In the genomic region with DNA sequence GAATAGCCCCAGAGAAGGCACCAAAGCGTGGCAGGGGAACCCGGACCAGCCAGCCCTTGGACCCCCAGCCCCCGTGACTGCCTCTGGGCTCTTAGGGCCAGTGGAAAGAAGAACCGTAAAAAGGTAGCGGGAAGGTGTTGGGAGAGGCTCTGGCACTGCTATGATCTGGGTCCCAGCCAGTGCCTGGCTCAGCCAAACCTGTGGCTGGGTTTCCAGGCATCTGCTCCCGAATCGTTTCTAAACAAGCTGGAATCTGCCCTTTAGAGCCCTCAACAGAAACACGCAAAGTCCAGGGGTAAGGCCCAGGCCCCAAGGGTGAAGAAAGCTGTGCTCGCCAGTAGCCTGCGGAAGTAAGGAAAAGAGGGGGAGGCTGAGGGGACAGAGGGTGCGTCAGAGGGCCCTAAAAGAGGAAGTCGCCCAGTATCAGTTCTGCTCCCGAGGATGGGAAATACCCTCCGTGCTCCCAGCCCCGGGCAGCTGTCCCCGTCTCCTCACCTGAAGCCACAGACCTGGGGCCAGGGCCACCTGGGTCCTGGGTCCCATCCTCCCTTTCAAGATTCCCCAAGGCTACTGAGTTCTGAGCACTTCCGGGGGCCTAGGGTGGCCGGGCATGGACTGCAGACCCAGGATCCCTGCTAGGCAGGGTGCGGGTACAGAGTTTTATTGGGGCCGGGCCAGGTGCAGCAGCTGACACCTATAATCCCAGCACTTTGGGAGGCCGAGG, we compare ENCODE assay signal across 8 cellular contexts. TPM values are rescaled to one million over a fixed set of nuclear protein-coding genes. Genes with fewer than 3 reads are reported as not detected.
DNase-seq lines count a peak whose midpoint lies in the region; ATAC-seq and TF ChIP-seq lines count a peak whose summit lies in the region.

No MANE protein-coding gene starts in this region.

- CTCF ChIA-PET in activated CD8-positive, alpha-beta memory T cell treated with anti-CD3 and anti-CD28 coated beads, Interleukin-2, amount 10 ng/mL, durations not matched to agents 7 days and 5 days (lab: Charles Lee) = interaction anchor here (1.1 to 39.2 kb wide), 3 partner anchors 9 to 62 kb away, joined by 3 to 459 read pairs (median 4); no protein-coding TSS in a partner anchor
- CTCF ChIA-PET in activated CD8-positive, alpha-beta T cell treated with anti-CD3 and anti-CD28 coated beads for 36 hours (lab: Charles Lee) = interaction anchor here (1.0 to 1.2 kb wide), 3 partner anchors 26 to 65 kb away, joined by 3 to 4 read pairs (median 3); no protein-coding TSS in a partner anchor
- CTCF ChIA-PET in naive thymus-derived CD4-positive, alpha-beta T cell (lab: Charles Lee) = interaction anchor here (1.1 kb wide), 1 partner anchor 43 kb away, joined by 3 read pairs; no protein-coding TSS in a partner anchor

- no peak overlapping the region for H3K4me3 Mint-ChIP-seq in activated CD8-positive, alpha-beta memory T cell treated with anti-CD3 and anti-CD28 coated beads, Interleukin-2, amount 10 ng/mL, durations not matched to agents 7 days and 5 days
- no peak overlapping the region for H3K4me3 Mint-ChIP-seq in activated CD8-positive, alpha-beta T cell treated with anti-CD3 and anti-CD28 coated beads for 36 hours
- peak overlapping the region in 1 of 10 donors; percentile 56 for H3K4me3 Mint-ChIP-seq in naive thymus-derived CD4-positive, alpha-beta T cell
- H3K4me3 Mint-ChIP-seq in glutamatergic neuron (ENCODE audit: unreplicated experiment) = no peak overlapping the region

- no peaks in the 10 kb centered on the region for H3K27me3 ChIP-seq in naive thymus-derived CD4-positive, alpha-beta T cell (ENCODE audit: control insufficient read depth in 2 of 2, insufficient read depth in 2 of 2, low read length in 2 of 2)

- TF ChIP-seq CTCF in activated CD8-positive, alpha-beta T cell treated with anti-CD3 and anti-CD28 coated beads for 36 hours (IDR thresholded peaks at IDR 0.05) = no peak
- no peak for TF ChIP-seq CTCF in glutamatergic neuron (IDR thresholded peaks at IDR 0.05; ENCODE audit: partially characterized antibody, unreplicated experiment)

- peaks cover 20% of the 10 kb centered on the region for H3K36me3 Mint-ChIP-seq in activated CD8-positive, alpha-beta memory T cell treated with anti-CD3 and anti-CD28 coated beads, Interleukin-2, amount 10 ng/mL, durations not matched to agents 7 days and 5 days
- H3K36me3 Mint-ChIP-seq in activated CD8-positive, alpha-beta T cell treated with anti-CD3 and anti-CD28 coated beads for 36 hours (ENCODE audit: low read depth) = peaks cover 12% of the 10 kb centered on the region
- H3K36me3 Mint-ChIP-seq in naive thymus-derived CD4-positive, alpha-beta T cell = peaks cover 0 to 32% (median 0%) of the 10 kb centered on the region in 5 donors
- no peaks in the 10 kb centered on the region for H3K36me3 Mint-ChIP-seq in glutamatergic neuron (ENCODE audit: unreplicated experiment)

- no peaks in the 10 kb centered on the region for H3K9me3 ChIP-seq in naive thymus-derived CD4-positive, alpha-beta T cell (ENCODE audit: control insufficient read depth in 2 of 3, low read length in 3 of 3)

- peaks cover 99% of the 10 kb centered on the region for H3K4me1 Mint-ChIP-seq in activated CD8-positive, alpha-beta memory T cell treated with anti-CD3 and anti-CD28 coated beads, Interleukin-2, amount 10 ng/mL, durations not matched to agents 7 days and 5 days
- H3K4me1 Mint-ChIP-seq in activated CD8-positive, alpha-beta T cell treated with anti-CD3 and anti-CD28 coated beads for 36 hours (ENCODE audit: low read depth) = peaks cover 96% of the 10 kb centered on the region
- peaks cover 82 to 93% (median 85%) of the 10 kb centered on the region in 7 donors for H3K4me1 Mint-ChIP-seq in naive thymus-derived CD4-positive, alpha-beta T cell
- peaks cover 5% of the 10 kb centered on the region for H3K4me1 Mint-ChIP-seq in glutamatergic neuron (ENCODE audit: low read depth, unreplicated experiment)

- no peak for ATAC-seq in activated CD8-positive, alpha-beta memory T cell treated with anti-CD3 and anti-CD28 coated beads, Interleukin-2, amount 10 ng/mL, durations not matched to agents 7 days and 5 days
- peak; percentile 70 for ATAC-seq in HG03066 (IDR thresholded peaks at IDR 0.05; ENCODE audit: low read depth, unreplicated experiment)
- ATAC-seq in activated CD8-positive, alpha-beta T cell treated with anti-CD3 and anti-CD28 coated beads for 36 hours = no peak
- ATAC-seq in naive thymus-derived CD4-positive, alpha-beta T cell = peak; percentile 76

- intact Hi-C loops in activated CD8-positive, alpha-beta T cell treated with anti-CD3 and anti-CD28 coated beads for 36 hours (cut with micrococcal nuclease) = no loop called here
- intact Hi-C loops in naive thymus-derived CD4-positive, alpha-beta T cell (cut with micrococcal nuclease) = no loop called here

- peak overlapping the region; percentile 83 for H3K27ac Mint-ChIP-seq in activated CD8-positive, alpha-beta memory T cell treated with anti-CD3 and anti-CD28 coated beads, Interleukin-2, amount 10 ng/mL, durations not matched to agents 7 days and 5 days
- H3K27ac Mint-ChIP-seq in activated CD8-positive, alpha-beta T cell treated with anti-CD3 and anti-CD28 coated beads for 36 hours = peak overlapping the region; percentile 25
- H3K27ac Mint-ChIP-seq in naive thymus-derived CD4-positive, alpha-beta T cell = peak overlapping the region in 4 of 9 donors; percentile 9 to 92 (median 52)
- no peak overlapping the region for H3K27ac Mint-ChIP-seq in glutamatergic neuron (ENCODE audit: unreplicated experiment)

- H3K27me3 Mint-ChIP-seq in activated CD8-positive, alpha-beta memory T cell treated with anti-CD3 and anti-CD28 coated beads, Interleukin-2, amount 10 ng/mL, durations not matched to agents 7 days and 5 days = no peaks in the 10 kb centered on the region
- H3K27me3 Mint-ChIP-seq in activated CD8-positive, alpha-beta T cell treated with anti-CD3 and anti-CD28 coated beads for 36 hours = no peaks in the 10 kb centered on the region
- H3K27me3 Mint-ChIP-seq in naive thymus-derived CD4-positive, alpha-beta T cell = no peaks in the 10 kb centered on the region
- peaks cover 6% of the 10 kb centered on the region for H3K27me3 Mint-ChIP-seq in glutamatergic neuron (ENCODE audit: unreplicated experiment)

- H3K4me1 ChIP-seq in naive thymus-derived CD4-positive, alpha-beta T cell (ENCODE audit: control insufficient read depth in 2 of 2, insufficient read depth in 2 of 2, low read length in 2 of 2) = peaks cover 72 to 98% of the 10 kb centered on the region in 2 donors

- H3K27ac ChIP-seq in naive thymus-derived CD4-positive, alpha-beta T cell (ENCODE audit: low read depth, low read length) = no peak overlapping the region

- no peak for DNase-seq in activated CD8-positive, alpha-beta memory T cell treated with anti-CD3 and anti-CD28 coated beads, Interleukin-2, amount 10 ng/mL, durations not matched to agents 7 days and 5 days
- DNase-seq in activated CD8-positive, alpha-beta memory T cell treated with anti-CD3 and anti-CD28 coated beads, Interleukin-2, amount 50 U/mL, for 4 hours = no peak
- DNase-seq in activated CD8-positive, alpha-beta T cell treated with anti-CD3 and anti-CD28 coated beads for 36 hours = no peak
- DNase-seq in naive thymus-derived CD4-positive, alpha-beta T cell = no peak
- DNase-seq in T-helper 1 cell = no peak
- DNase-seq in glutamatergic neuron = no peak
- DNase-seq in mesenteric fat pad (ENCODE audit: low spot score) = no peak

- no peaks in the 10 kb centered on the region for H3K9me3 Mint-ChIP-seq in activated CD8-positive, alpha-beta memory T cell treated with anti-CD3 and anti-CD28 coated beads, Interleukin-2, amount 10 ng/mL, durations not matched to agents 7 days and 5 days (ENCODE audit: low read depth)
- peaks cover 6% of the 10 kb centered on the region for H3K9me3 Mint-ChIP-seq in activated CD8-positive, alpha-beta T cell treated with anti-CD3 and anti-CD28 coated beads for 36 hours
- H3K9me3 Mint-ChIP-seq in naive thymus-derived CD4-positive, alpha-beta T cell = peaks cover 0 to 10% (median 0%) of the 10 kb centered on the region in 11 donors
- peaks cover 4% of the 10 kb centered on the region for H3K9me3 Mint-ChIP-seq in glutamatergic neuron (ENCODE audit: unreplicated experiment)

- H3K36me3 ChIP-seq in naive thymus-derived CD4-positive, alpha-beta T cell (ENCODE audit: control insufficient read depth in 2 of 3, insufficient read depth in 3 of 3, low read length in 3 of 3) = no peaks in the 10 kb centered on the region

- no peak overlapping the region for H3K4me3 ChIP-seq in naive thymus-derived CD4-positive, alpha-beta T cell (ENCODE audit: low read length)

- POLR2A ChIA-PET in activated CD8-positive, alpha-beta T cell treated with anti-CD3 and anti-CD28 coated beads for 36 hours (lab: Charles Lee) = interaction anchor here (0.7 to 33.1 kb wide), 3 partner anchors 10 to 27 kb away, joined by 3 to 710 read pairs (median 5); partner anchors contain the start of gene IL10RA
- POLR2A ChIA-PET in naive thymus-derived CD4-positive, alpha-beta T cell (lab: Charles Lee) = interaction anchor here (1.4 to 2.9 kb wide), 2 partner anchors 9 to 10 kb away, joined by 6 to 21 read pairs; no protein-coding TSS in a partner anchor

RNA-seq across cellular contexts. Expression of gene IL10RA, which starts 24.7 kb away (rescaled TPM):
- total RNA-seq in activated CD8-positive, alpha-beta memory T cell treated with anti-CD3 and anti-CD28 coated beads, Interleukin-2, amount 10 ng/mL, durations not matched to agents 7 days and 5 days = 100 to 1,000 TPM; 247 to 260 TPM
- 10 to 100 TPM; 73.3 to 80.9 TPM for total RNA-seq in activated CD8-positive, alpha-beta T cell treated with anti-CD3 and anti-CD28 coated beads for 36 hours
- total RNA-seq in naive thymus-derived CD4-positive, alpha-beta T cell = 100 to 1,000 TPM; 154 to 300 (median 184) TPM
- 100 to 1,000 TPM in 1 of 2 donors, 10 to 100 TPM in 1; 85.2 to 163 TPM for polyA plus RNA-seq in naive thymus-derived CD4-positive, alpha-beta T cell
- total RNA-seq in glutamatergic neuron (ENCODE audit: unreplicated experiment) (5.8 TPM), mesenteric fat pad (32.1 TPM)

Comparison
In these comparisons a context has a peak if more than half of its experiments do, and no peak if none do; other contexts are left out.
1. ATAC-seq: peak in HG03066 (single experiment) and naive thymus-derived CD4-positive, alpha-beta T cell (single experiment); none in activated CD8-positive, alpha-beta memory T cell treated with anti-CD3 and anti-CD28 coated beads, Interleukin-2, amount 10 ng/mL, durations not matched to agents 7 days and 5 days (single experiment) and activated CD8-positive, alpha-beta T cell treated with anti-CD3 and anti-CD28 coated beads for 36 hours (single experiment).